ENCODE assay signal across 2 cellular contexts in the genomic region with DNA sequence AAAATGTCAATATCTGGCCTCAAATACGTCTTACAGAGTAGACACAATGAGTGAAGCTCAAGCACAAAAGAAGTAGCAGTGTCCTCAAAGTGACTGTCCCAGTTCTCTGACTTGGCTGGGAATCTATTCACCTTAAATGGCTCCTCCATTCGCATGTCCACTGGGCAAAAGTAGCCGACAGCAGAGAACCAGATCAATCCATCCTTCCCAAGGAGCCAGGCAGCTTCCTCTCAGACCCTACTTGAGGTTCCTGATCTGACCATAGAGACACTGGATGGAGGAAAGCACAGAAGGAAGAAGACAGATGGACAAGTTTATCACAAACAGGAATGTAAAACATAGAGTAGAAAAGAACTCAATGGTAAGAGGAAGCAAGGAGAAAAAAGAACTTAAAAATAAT.
TF ChIP-seq lines count a peak whose summit lies in the region.

No MANE protein-coding gene starts in this region.

TF ChIP-seq in HepG2, 621 proteins besides CTCF, POLR2A, EP300 and RAD21:
- TF ChIP-seq, protein P1, sequence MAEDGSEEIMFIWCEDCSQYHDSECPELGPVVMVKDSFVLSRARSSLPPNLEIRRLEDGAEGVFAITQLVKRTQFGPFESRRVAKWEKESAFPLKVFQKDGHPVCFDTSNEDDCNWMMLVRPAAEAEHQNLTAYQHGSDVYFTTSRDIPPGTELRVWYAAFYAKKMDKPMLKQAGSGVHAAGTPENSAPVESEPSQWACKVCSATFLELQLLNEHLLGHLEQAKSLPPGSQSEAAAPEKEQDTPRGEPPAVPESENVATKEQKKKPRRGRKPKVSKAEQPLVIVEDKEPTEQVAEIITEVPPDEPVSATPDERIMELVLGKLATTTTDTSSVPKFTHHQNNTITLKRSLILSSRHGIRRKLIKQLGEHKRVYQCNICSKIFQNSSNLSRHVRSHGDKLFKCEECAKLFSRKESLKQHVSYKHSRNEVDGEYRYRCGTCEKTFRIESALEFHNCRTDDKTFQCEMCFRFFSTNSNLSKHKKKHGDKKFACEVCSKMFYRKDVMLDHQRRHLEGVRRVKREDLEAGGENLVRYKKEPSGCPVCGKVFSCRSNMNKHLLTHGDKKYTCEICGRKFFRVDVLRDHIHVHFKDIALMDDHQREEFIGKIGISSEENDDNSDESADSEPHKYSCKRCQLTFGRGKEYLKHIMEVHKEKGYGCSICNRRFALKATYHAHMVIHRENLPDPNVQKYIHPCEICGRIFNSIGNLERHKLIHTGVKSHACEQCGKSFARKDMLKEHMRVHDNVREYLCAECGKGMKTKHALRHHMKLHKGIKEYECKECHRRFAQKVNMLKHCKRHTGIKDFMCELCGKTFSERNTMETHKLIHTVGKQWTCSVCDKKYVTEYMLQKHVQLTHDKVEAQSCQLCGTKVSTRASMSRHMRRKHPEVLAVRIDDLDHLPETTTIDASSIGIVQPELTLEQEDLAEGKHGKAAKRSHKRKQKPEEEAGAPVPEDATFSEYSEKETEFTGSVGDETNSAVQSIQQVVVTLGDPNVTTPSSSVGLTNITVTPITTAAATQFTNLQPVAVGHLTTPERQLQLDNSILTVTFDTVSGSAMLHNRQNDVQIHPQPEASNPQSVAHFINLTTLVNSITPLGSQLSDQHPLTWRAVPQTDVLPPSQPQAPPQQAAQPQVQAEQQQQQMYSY (CRISPR knock-in tag; IDR thresholded peaks at IDR 0.05): no peak
- TF ChIP-seq RBM22 (optimal IDR thresholded peaks at IDR 0.05; ENCODE audit: low read length): peak; percentile 57
- no peak for TF ChIP-seq CBX1 (IDR thresholded peaks at IDR 0.05; ENCODE audit: low read depth)

TF ChIP-seq in H1, 55 proteins besides CTCF, POLR2A, EP300 and RAD21:
- TF ChIP-seq FOSL1 (IDR thresholded peaks at IDR 0.05; ENCODE audit: insufficient read depth, low read depth, low read length) (no peak), SRF (IDR thresholded peaks at IDR 0.05; ENCODE audit: low read depth, low read length) (peak; percentile 64)
